Comparison of ENCODE assay signal across 1 cellular context in the genomic region with DNA sequence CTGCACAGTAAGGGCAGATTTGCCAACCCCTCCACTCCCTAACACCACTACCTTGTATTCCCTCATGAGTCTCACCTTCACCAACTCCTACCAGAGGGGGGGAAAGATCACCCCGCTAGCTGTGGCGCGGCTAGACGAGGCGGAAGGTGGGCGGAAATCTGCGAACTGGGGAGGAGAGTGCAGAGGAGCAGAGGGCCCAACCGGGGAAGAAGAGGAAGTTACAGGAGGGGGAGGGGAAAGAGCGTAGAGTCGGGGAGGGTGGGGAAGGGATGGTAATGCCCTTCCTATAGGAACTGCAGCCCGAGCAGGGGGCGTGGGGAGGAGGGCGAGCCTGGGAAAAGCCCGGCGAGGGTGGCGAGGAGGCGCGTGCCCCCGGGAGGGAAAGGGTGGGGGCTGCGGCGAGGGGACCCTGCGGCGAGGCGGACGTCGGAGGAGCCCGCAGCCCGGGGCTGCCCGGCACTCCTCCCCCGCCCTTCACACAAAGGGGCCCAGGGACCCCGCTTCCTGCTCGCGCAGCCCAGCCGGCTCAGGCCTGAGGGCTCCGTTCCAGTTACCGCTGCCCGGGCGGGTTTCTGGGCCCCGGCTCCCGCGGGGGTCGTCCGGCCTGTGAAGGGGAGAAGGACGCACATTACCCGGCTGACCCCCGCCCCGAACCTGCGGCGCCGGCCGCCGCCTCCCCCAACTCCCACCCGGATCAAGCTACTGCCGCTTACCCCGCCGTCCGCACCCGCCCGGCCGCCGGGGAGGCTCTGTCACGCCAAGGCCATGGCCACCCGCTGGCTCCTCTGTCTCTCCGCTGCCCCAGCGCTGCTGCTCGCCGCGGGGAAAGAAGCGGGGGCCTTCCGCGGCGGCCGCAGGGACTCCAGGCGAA.
TF ChIP-seq lines count a peak whose summit lies in the region.

No MANE protein-coding gene starts in this region.

TF ChIP-seq in H1, 55 proteins besides CTCF, POLR2A, EP300 and RAD21:
- TF ChIP-seq KDM5A (IDR thresholded peaks at IDR 0.05; ENCODE audit: low read length) (no peak), EGR1 (IDR thresholded peaks at IDR 0.05; ENCODE audit: borderline replicate concordance, low read depth, low read length) (peak; percentile 71), MAX (IDR thresholded peaks at IDR 0.05) (peak; percentile 26; the same call in 1 of the 2 replicates), KDM4A (IDR thresholded peaks at IDR 0.05; ENCODE audit: low read depth, low read length, severe bottlenecking) (peak; percentile 21), TAF1 (IDR thresholded peaks at IDR 0.05; ENCODE audit: low read depth, low read length) (peak; percentile 48; the same call in 1 of the 2 replicates), ASH2L (IDR thresholded peaks at IDR 0.05; ENCODE audit: low read length) (peak; percentile 76), EZH2 (IDR thresholded peaks at IDR 0.05; ENCODE audit: low read depth, low read length, severe bottlenecking) (no peak), FOSL1 (IDR thresholded peaks at IDR 0.05; ENCODE audit: insufficient read depth, low read depth, low read length) (no peak), PHF8 (conservative IDR thresholded peaks at IDR 0.05; ENCODE audit: low read depth, low read length) (peak; percentile 47; the same call in 1 of the 2 replicates)
